8 cellular contexts compared by ENCODE assay signal in the genomic region with DNA sequence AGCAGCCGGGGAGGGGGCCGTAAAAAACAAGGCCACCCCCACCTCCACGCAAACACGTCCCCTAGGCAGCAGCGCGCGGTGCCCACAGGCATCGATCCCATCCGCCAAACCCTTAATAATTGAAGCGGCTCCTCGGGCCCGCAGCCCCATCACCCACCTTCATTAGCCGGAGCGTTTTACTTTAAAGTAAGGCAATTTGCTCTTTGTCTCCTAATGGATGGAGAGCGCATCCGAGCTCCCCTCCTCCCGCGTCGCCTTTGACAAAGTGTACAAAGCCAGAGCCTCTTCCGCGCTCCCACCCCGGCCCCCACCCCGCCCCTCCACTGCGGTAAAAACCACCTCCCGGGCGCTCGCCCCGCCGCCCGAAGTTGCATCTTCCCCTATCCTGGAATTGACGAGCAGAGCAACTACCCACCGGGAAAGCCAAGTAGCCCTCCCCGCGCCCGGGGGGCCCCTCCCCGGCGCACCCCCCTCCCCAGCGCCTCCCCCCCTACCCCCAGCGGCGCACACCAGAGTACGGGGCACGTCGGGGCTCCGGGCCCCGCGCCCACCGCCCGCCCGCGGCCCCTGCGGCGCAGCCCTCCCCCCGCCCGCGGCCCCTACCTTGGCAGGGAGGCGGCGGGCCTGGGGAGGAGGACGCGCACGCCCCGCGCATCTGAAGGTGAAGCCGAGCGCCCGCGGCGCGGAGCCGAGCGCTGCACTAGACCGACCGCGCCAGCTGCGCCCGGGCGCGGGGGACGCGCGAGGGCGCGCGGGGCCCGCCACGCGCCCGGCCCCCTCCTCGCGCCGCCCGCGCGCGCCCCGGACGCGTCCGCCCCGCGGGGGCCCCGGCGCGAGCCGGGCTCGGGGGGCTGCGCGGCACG. TPM values are rescaled to one million over a fixed set of nuclear protein-coding genes. Genes with fewer than 3 reads are reported as not detected.
DNase-seq lines count a peak whose midpoint lies in the region; ATAC-seq, FAIRE-seq and TF ChIP-seq lines count a peak whose summit lies in the region.

A gene with protein sequence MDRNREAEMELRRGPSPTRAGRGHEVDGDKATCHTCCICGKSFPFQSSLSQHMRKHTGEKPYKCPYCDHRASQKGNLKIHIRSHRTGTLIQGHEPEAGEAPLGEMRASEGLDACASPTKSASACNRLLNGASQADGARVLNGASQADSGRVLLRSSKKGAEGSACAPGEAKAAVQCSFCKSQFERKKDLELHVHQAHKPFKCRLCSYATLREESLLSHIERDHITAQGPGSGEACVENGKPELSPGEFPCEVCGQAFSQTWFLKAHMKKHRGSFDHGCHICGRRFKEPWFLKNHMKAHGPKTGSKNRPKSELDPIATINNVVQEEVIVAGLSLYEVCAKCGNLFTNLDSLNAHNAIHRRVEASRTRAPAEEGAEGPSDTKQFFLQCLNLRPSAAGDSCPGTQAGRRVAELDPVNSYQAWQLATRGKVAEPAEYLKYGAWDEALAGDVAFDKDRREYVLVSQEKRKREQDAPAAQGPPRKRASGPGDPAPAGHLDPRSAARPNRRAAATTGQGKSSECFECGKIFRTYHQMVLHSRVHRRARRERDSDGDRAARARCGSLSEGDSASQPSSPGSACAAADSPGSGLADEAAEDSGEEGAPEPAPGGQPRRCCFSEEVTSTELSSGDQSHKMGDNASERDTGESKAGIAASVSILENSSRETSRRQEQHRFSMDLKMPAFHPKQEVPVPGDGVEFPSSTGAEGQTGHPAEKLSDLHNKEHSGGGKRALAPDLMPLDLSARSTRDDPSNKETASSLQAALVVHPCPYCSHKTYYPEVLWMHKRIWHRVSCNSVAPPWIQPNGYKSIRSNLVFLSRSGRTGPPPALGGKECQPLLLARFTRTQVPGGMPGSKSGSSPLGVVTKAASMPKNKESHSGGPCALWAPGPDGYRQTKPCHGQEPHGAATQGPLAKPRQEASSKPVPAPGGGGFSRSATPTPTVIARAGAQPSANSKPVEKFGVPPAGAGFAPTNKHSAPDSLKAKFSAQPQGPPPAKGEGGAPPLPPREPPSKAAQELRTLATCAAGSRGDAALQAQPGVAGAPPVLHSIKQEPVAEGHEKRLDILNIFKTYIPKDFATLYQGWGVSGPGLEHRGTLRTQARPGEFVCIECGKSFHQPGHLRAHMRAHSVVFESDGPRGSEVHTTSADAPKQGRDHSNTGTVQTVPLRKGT (minus strand): TSS at position 702 of the 863 bp plus-strand sequence. CDS start 52,188 bp downstream, outside the sequence.

- H3K4me3 ChIP-seq in A549 (peak within 1 kb of the TSS; percentile 91), astrocyte of the cerebellum (ENCODE audit: low read depth, low read length) (peak within 1 kb of the TSS; percentile 83), iPS-11a (ENCODE audit: low read depth, low read length) (peak within 1 kb of the TSS; percentile 57)

- TF ChIP-seq EP300 in A549 (IDR thresholded peaks at IDR 0.05) = no peak

- no peak for TF ChIP-seq POLR2A in A549 (IDR thresholded peaks at IDR 0.05; ENCODE audit: low read length)
- TF ChIP-seq POLR2A in GM18505 (IDR thresholded peaks at IDR 0.05; ENCODE audit: borderline replicate concordance, extremely low read depth, insufficient read depth, insufficient read length) = peak; percentile 4

- peak within 1 kb of the TSS; percentile 84 to 99 for H3K27ac ChIP-seq in A549

- H3K9me3 ChIP-seq in A549 = no peaks in the 10 kb centered on the region

- FAIRE-seq in A549 (lab: Jason Lieb, UNC) = no peak

- peak in 1 of 2 experiments; percentile 11 for DNase-seq in A549 (ENCODE audit: low read depth in 1 of 2, low spot score in 1 of 2)
- DNase-seq in NCI-H2227 (lab: John Stamatoyannopoulos, UW; ENCODE audit: unreplicated experiment) = peak; percentile 79
- no peak for DNase-seq in astrocyte of the cerebellum (ENCODE audit: low read depth)
- DNase-seq in sciatic nerve (ENCODE audit: low spot score) = no peak

- peaks cover 7% of the 10 kb centered on the region for H3K4me1 ChIP-seq in A549

- intact Hi-C loops in sciatic nerve (cut with DNase I) = no loop called here

- TF ChIP-seq CTCF in A549 (IDR thresholded peaks at IDR 0.05) = no peak
- no peak for TF ChIP-seq CTCF in astrocyte of the cerebellum (IDR thresholded peaks at IDR 0.05; ENCODE audit: low read depth, low read length, missing control alignments)

- POLR2A ChIA-PET in A549 (lab: Yijun Ruan, JAX) = interaction anchor here (2.2 kb wide), 1 partner anchor 19 kb away, joined by 9 read pairs; no protein-coding TSS in a partner anchor

- H3K4me2 ChIP-seq in A549 = peak within 1 kb of the TSS; percentile 92

- WGBS in A549 (ENCODE audit: missing lambda C conversion rate) = no CpG with 5 or more reads among the region's 108 CpGs

- CTCF ChIA-PET in A549 (lab: Yijun Ruan, JAX) = interaction anchor here (1.2 to 1.8 kb wide), 2 partner anchors 96 to 215 kb away, joined by 4 to 5 read pairs; no protein-coding TSS in a partner anchor

- 0 out of 6 replicates have a peak, but pooled peaks of 1 of the 2 experiments have one; percentile 27 for ATAC-seq in A549
- ATAC-seq in GM18505 (IDR thresholded peaks at IDR 0.05; ENCODE audit: unreplicated experiment) = peak; percentile 19
- no peak for ATAC-seq in sciatic nerve
- no peak for ATAC-seq in HG03280 (IDR thresholded peaks at IDR 0.05; ENCODE audit: unreplicated experiment)
- no peak for ATAC-seq in HG03039 (IDR thresholded peaks at IDR 0.05; ENCODE audit: unreplicated experiment)

- in situ Hi-C loops in astrocyte of the cerebellum (cut with HindIII; ENCODE audit: low sequenced_read_pairs) = no loop called here

- TF ChIP-seq RAD21 in A549 (conservative IDR thresholded peaks at IDR 0.05 in 1 of 2, IDR thresholded peaks at IDR 0.05 in 1 of 2) = no peak

TF ChIP-seq in A549, 52 proteins besides CTCF, POLR2A, EP300 and RAD21:
- TF ChIP-seq RARB (CRISPR knock-in tag; IDR thresholded peaks at IDR 0.05) = no peak
- TF ChIP-seq CHD2 (IDR thresholded peaks at IDR 0.05; ENCODE audit: low read length, partially characterized antibody) = no peak
- TF ChIP-seq, protein P1, sequence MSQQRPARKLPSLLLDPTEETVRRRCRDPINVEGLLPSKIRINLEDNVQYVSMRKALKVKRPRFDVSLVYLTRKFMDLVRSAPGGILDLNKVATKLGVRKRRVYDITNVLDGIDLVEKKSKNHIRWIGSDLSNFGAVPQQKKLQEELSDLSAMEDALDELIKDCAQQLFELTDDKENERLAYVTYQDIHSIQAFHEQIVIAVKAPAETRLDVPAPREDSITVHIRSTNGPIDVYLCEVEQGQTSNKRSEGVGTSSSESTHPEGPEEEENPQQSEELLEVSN (IDR thresholded peaks at IDR 0.05; ENCODE audit: borderline replicate concordance, low read depth) = no peak
- TF ChIP-seq, protein P2, sequence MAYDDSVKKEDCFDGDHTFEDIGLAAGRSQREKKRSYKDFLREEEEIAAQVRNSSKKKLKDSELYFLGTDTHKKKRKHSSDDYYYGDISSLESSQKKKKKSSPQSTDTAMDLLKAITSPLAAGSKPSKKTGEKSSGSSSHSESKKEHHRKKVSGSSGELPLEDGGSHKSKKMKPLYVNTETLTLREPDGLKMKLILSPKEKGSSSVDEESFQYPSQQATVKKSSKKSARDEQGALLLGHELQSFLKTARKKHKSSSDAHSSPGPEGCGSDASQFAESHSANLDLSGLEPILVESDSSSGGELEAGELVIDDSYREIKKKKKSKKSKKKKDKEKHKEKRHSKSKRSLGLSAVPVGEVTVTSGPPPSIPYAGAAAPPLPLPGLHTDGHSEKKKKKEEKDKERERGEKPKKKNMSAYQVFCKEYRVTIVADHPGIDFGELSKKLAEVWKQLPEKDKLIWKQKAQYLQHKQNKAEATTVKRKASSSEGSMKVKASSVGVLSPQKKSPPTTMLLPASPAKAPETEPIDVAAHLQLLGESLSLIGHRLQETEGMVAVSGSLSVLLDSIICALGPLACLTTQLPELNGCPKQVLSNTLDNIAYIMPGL (CRISPR knock-in tag; IDR thresholded peaks at IDR 0.05; ENCODE audit: borderline replicate concordance) = no peak
- TF ChIP-seq EHMT2 (IDR thresholded peaks at IDR 0.05; ENCODE audit: low read depth) = no peak
- no peak for TF ChIP-seq POLR2AphosphoS2 (conservative IDR thresholded peaks at IDR 0.05; ENCODE audit: low read length)
- TF ChIP-seq JUNB (IDR thresholded peaks at IDR 0.05) = no peak
- TF ChIP-seq FOSB (CRISPR knock-in tag; IDR thresholded peaks at IDR 0.05) = no peak
- no peak for TF ChIP-seq MAZ (IDR thresholded peaks at IDR 0.05; ENCODE audit: borderline replicate concordance, low read depth, low read length)
- no peak for TF ChIP-seq BHLHE40 (IDR thresholded peaks at IDR 0.05; ENCODE audit: low read depth, low read length)
- TF ChIP-seq, protein P3, sequence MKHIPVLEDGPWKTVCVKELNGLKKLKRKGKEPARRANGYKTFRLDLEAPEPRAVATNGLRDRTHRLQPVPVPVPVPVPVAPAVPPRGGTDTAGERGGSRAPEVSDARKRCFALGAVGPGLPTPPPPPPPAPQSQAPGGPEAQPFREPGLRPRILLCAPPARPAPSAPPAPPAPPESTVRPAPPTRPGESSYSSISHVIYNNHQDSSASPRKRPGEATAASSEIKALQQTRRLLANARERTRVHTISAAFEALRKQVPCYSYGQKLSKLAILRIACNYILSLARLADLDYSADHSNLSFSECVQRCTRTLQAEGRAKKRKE (CRISPR knock-in tag; IDR thresholded peaks at IDR 0.05; ENCODE audit: low read depth) = no peak
- no peak for TF ChIP-seq HDAC2 (IDR thresholded peaks at IDR 0.05)
- no peak for TF ChIP-seq ZC3H11A (IDR thresholded peaks at IDR 0.05)
- no peak for TF ChIP-seq ZNF302 (CRISPR knock-in tag; IDR thresholded peaks at IDR 0.05)
- TF ChIP-seq CEBPB (IDR thresholded peaks at IDR 0.05) = no peak
- no peak for TF ChIP-seq ZFP36 (IDR thresholded peaks at IDR 0.05; ENCODE audit: borderline replicate concordance, partially characterized antibody)
- no peak for TF ChIP-seq RNF2 (IDR thresholded peaks at IDR 0.05; ENCODE audit: borderline replicate concordance, low read depth)
TF ChIP-seq in A549: peak in this region for 0.

RNA-seq across cellular contexts. Expression of the gene that starts here (rescaled TPM):
- polyA plus RNA-seq in A549 (2011; rRNA removed) = 2.9 and 3.9 TPM in 2 replicates
- 1.4 and 2.3 TPM in 2 replicates for polyA plus RNA-seq in A549 (2012; cell fraction: cytosol; rRNA removed)
- 5.1 and 6.8 TPM in 2 replicates for polyA plus RNA-seq in A549 (2012; cell fraction: nucleus; rRNA removed)
- polyA plus RNA-seq in A549 (2017; fragmentation: RNase III; extraction: RNeasy Plus Mini Kit Qiagen cat#74134 plus additional on column Dnase treatment) = 3.2 to 4.9 TPM (median 4.3 TPM) in 3 replicates
- polyA minus RNA-seq in A549 (2011; rRNA and poly(A)+ RNA removed) = 4.5 and 11.1 TPM in 2 replicates
- 53.5 TPM for total RNA-seq in sciatic nerve
